8 cellular contexts compared by ENCODE assay signal in genomic region chr10:103244663-103245271, GRCh38. TPM values are rescaled to one million over a fixed set of nuclear protein-coding genes. Genes with fewer than 3 reads are reported as not detected.
DNase-seq lines count a peak whose midpoint lies in the region; ATAC-seq, FAIRE-seq and TF ChIP-seq lines count a peak whose summit lies in the region.

No MANE protein-coding gene starts in this region.

- H3K4me1 ChIP-seq in colonic mucosa (peaks cover 14% of the 10 kb centered on the region), left lung (peaks cover 12 to 33% of the 10 kb centered on the region in 2 donors)

- H3K9ac ChIP-seq in colonic mucosa (ENCODE audit: low read depth in 2 of 2, low read length in 2 of 2): peak overlapping the region in 1 of 2 donors; percentile 12

- H3K4me3 ChIP-seq in GM12875 (ENCODE audit: low read depth, low read length) (no peak overlapping the region), colonic mucosa (no peak overlapping the region), left lung (no peak overlapping the region)

- ATAC-seq in left lung (peak; percentile 85), GM21381 (IDR thresholded peaks at IDR 0.05; ENCODE audit: unreplicated experiment) (no peak)

- H3K36me3 ChIP-seq in colonic mucosa (no peaks in the 10 kb centered on the region), left lung (no peaks in the 10 kb centered on the region)

- DNase-seq in NCI-H226 (peak; percentile 62), colonic mucosa (peak; percentile 82), left lung (peak in 1 of 2 donors; percentile 70)
- DNase-seq in activated CD4-positive, alpha-beta T cell treated with anti-CD3 and anti-CD28 coated beads for 4 hours: peak; percentile 47 to 64
- peak in 2 of 3 donors; percentile 29 to 36 for DNase-seq in stimulated activated CD4-positive, alpha-beta T cell treated with anti-CD3 and anti-CD28 coated beads, TNF-alpha, amount 100 ng/mL, for 1 hour (ENCODE audit: low read depth in 3 of 3, low spot score in 1 of 3)

- H3K27ac ChIP-seq in colonic mucosa (no peak overlapping the region), left lung (no peak overlapping the region)

- H3K9me3 ChIP-seq in colonic mucosa: no peaks in the 10 kb centered on the region
- no peaks in the 10 kb centered on the region for H3K9me3 ChIP-seq in left lung

- no peaks in the 10 kb centered on the region for H3K27me3 ChIP-seq in colonic mucosa
- H3K27me3 ChIP-seq in left lung: no peaks in the 10 kb centered on the region

- peak; percentile 71 for FAIRE-seq in A204.1 (lab: Jason Lieb, UNC)

- TF ChIP-seq CTCF in GM12875 (IDR thresholded peaks at IDR 0.05; ENCODE audit: borderline replicate concordance, insufficient read depth, low read depth, low read length) (peak; percentile 86), colonic mucosa (IDR thresholded peaks at IDR 0.05) (peak; percentile 73), left lung (IDR thresholded peaks at IDR 0.05) (peak; percentile 81 to 93)

- intact Hi-C loops in colonic mucosa (cut with DNase I): loop anchor here (5.0 to 10.0 kb wide), 3 partner anchors 150 to 407 kb away; partner anchors contain the start of genes CNNM2 and CYP17A1
- intact Hi-C loops in left lung (cut with DNase I): loop anchor here in 1 of 2 donors (5.0 to 10.0 kb wide), 2 partner anchors 130 to 267 kb away; no protein-coding TSS in a partner anchor

RNA-seq across cellular contexts. Expression of gene RPEL1, which starts 0.9 kb away (rescaled TPM):
- total RNA-seq in colonic mucosa: not detected
- total RNA-seq in left lung: under 1 TPM; 0.12 to 0.13 TPM

RNA-seq across cellular contexts. Expression of gene INA, which starts 32.2 kb away (rescaled TPM):
- total RNA-seq in colonic mucosa: 1 to 10 TPM in 1 of 2 donors, under 1 TPM in 1; 0.44 to 1.4 TPM
- total RNA-seq in left lung: under 1 TPM; 0.08 to 0.26 TPM

RNA-seq across cellular contexts. Expression of gene NT5C2, which starts 51.7 kb away (rescaled TPM):
- 10 to 100 TPM; 59.6 to 89.5 TPM for total RNA-seq in colonic mucosa
- total RNA-seq in left lung: 100 to 1,000 TPM in 1 of 2 donors, 10 to 100 TPM in 1; 95.3 to 100 TPM
